Comparison of ENCODE assay signal across 8 cellular contexts in the genomic region with DNA sequence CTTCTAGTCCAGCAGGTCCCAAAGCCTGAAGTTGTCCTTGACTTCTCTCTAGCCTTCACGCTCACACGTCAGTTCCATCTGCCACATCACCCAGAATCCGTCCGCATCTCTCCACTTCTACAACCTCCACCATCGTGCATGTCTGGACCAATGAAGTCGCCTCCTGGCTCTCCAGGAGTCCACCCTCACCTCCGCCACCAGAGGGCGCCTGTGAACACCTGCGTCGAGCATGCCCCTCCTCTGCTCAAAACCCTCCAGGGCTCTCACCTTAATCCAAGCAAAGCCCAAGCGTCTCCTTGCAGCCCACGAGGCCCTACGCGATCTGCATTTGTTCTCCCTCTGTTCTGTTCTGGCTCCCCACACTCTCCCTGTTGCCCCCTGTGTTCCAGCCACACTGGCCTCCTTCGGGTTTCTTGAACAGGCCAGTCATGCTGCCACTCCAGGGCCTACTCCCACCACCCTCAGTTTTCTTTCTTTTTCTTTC.
DNase-seq lines count a peak whose midpoint lies in the region; ATAC-seq and TF ChIP-seq lines count a peak whose summit lies in the region.

No MANE protein-coding gene starts in this region.

- peak; percentile 100 for ATAC-seq in activated naive CD8-positive, alpha-beta T cell treated with anti-CD3 and anti-CD28 coated beads, Interleukin-2, amount 50 U/mL, for 24 hours
- no peak for ATAC-seq in HG03025 (IDR thresholded peaks at IDR 0.05; ENCODE audit: low FRiP score, unreplicated experiment)

- no peaks in the 10 kb centered on the region for H3K9me3 Mint-ChIP-seq in activated naive CD8-positive, alpha-beta T cell treated with anti-CD3 and anti-CD28 coated beads, Interleukin-2, amount 50 U/mL, for 24 hours

- H3K36me3 Mint-ChIP-seq in activated naive CD8-positive, alpha-beta T cell treated with anti-CD3 and anti-CD28 coated beads, Interleukin-2, amount 50 U/mL, for 24 hours (ENCODE audit: low read depth): no peaks in the 10 kb centered on the region

- DNase-seq in EL (peak; percentile 78), HFF-Myc (ENCODE audit: extremely low read depth, low read depth) (peak; percentile 36), NCI-H146 treated with DMSO at 0.1 percent for 48 hours (lab: John Stamatoyannopoulos, UW; ENCODE audit: unreplicated experiment) (peak; percentile 86), T-helper 1 cell (peak; percentile 74 to 86 (median 84)), hepatic stellate cell (ENCODE audit: low spot score) (peak; percentile 90)
- peak; percentile 92 for DNase-seq in activated naive CD8-positive, alpha-beta T cell treated with anti-CD3 and anti-CD28 coated beads, Interleukin-2, amount 50 U/mL, for 24 hours
- peak; percentile 77 to 87 for DNase-seq in stimulated activated CD4-positive, alpha-beta T cell treated with anti-CD3 and anti-CD28 coated beads, Interleukin-12 subunit alpha, Interleukin-12 subunit beta, amount 100 ng/mL, for 24 hours (ENCODE audit: low read depth in 2 of 2)

- no peak overlapping the region for H3K4me3 Mint-ChIP-seq in activated naive CD8-positive, alpha-beta T cell treated with anti-CD3 and anti-CD28 coated beads, Interleukin-2, amount 50 U/mL, for 24 hours

- H3K4me1 Mint-ChIP-seq in activated naive CD8-positive, alpha-beta T cell treated with anti-CD3 and anti-CD28 coated beads, Interleukin-2, amount 50 U/mL, for 24 hours: peaks cover 5% of the 10 kb centered on the region

- peak overlapping the region; percentile 5 for H3K27ac Mint-ChIP-seq in activated naive CD8-positive, alpha-beta T cell treated with anti-CD3 and anti-CD28 coated beads, Interleukin-2, amount 50 U/mL, for 24 hours

- H3K4me3 ChIP-seq in HFF-Myc (replicated peaks; ENCODE audit: low read depth, low read length): no peak overlapping the region

- peak; percentile 95 for TF ChIP-seq CTCF in HFF-Myc (IDR thresholded peaks at IDR 0.05; ENCODE audit: low read depth, low read length, missing control alignments)

- peaks cover 3% of the 10 kb centered on the region for H3K27me3 Mint-ChIP-seq in activated naive CD8-positive, alpha-beta T cell treated with anti-CD3 and anti-CD28 coated beads, Interleukin-2, amount 50 U/mL, for 24 hours

Comparison
In these comparisons a context has a peak if more than half of its experiments do, and no peak if none do; other contexts are left out.
1. DNase-seq: peak in every context shown above with its lines; median percentile 92 in activated naive CD8-positive, alpha-beta T cell treated with anti-CD3 and anti-CD28 coated beads, Interleukin-2, amount 50 U/mL, for 24 hours; 90 in hepatic stellate cell; 86 in NCI-H146 treated with DMSO at 0.1 percent for 48 hours; 84 in T-helper 1 cell; 82 in stimulated activated CD4-positive, alpha-beta T cell treated with anti-CD3 and anti-CD28 coated beads, Interleukin-12 subunit alpha, Interleukin-12 subunit beta, amount 100 ng/mL, for 24 hours; 78 in EL; 36 in HFF-Myc.